ENCODE assay signal across 8 cellular contexts in genomic region chr1:24898152-24898908, GRCh38. TPM values are rescaled to one million over a fixed set of nuclear protein-coding genes. Genes with fewer than 3 reads are reported as not detected.
DNase-seq lines count a peak whose midpoint lies in the region; ATAC-seq, FAIRE-seq and TF ChIP-seq lines count a peak whose summit lies in the region.

No MANE protein-coding gene starts in this region.

- H3K79me2 ChIP-seq in H1 (ENCODE audit: control insufficient read depth in 1 of 2, insufficient read depth in 2 of 2, low read length in 2 of 2) = no peaks in the 10 kb centered on the region

- H2BK15ac ChIP-seq in H1 (ENCODE audit: low read length) = no peak overlapping the region

- H3K36me3 ChIP-seq in H1 (ENCODE audit: control insufficient read depth in 2 of 4, insufficient read depth in 4 of 4, low read length in 3 of 4) (no peaks in the 10 kb centered on the region), mucosa of descending colon (ENCODE audit: low read depth) (no peaks in the 10 kb centered on the region)

- peak; percentile 65 to 78 for TF ChIP-seq RAD21 in H1 (IDR thresholded peaks at IDR 0.05 in 1 of 2, conservative IDR thresholded peaks at IDR 0.05 in 1 of 2; ENCODE audit: low read depth in 2 of 2, low read length in 2 of 2)

- intact Hi-C loops in mucosa of descending colon (cut with DNase I, micrococcal nuclease) = no loop called here

- H3K79me1 ChIP-seq in H1 (ENCODE audit: low read depth, low read length) = no peaks in the 10 kb centered on the region

- H3K9ac ChIP-seq in H1 (replicated peaks in 1 of 4; ENCODE audit: extremely low read depth in 1 of 4, low read depth in 3 of 4, low read length in 3 of 4) = no peak overlapping the region; a peak in 1 of 7 replicates

- H3K4me3 ChIP-seq in WI38 (ENCODE audit: low read depth, low read length) (no peak overlapping the region), H1 (ENCODE audit: extremely low read depth in 1 of 4, insufficient read depth in 2 of 4, low read depth in 3 of 4, low read length in 4 of 4) (no peak overlapping the region), mucosa of descending colon (no peak overlapping the region)

- H3K4me2 ChIP-seq in H1 (ENCODE audit: insufficient read depth in 1 of 2, low read depth in 2 of 2, low read length in 2 of 2) = no peak overlapping the region

- no peak overlapping the region for H4K91ac ChIP-seq in H1 (replicated peaks; ENCODE audit: insufficient read length, low read length)

- H3K9me3 ChIP-seq in H1 (ENCODE audit: insufficient read depth in 2 of 2, low read depth in 1 of 2, low read length in 1 of 2) (no peaks in the 10 kb centered on the region), mucosa of descending colon (no peaks in the 10 kb centered on the region)

- CTCF ChIA-PET in H1 (lab: Charles Lee; ENCODE audit: partially characterized antibody) = interaction anchor here (0.6 to 4.6 kb wide), 44 partner anchors 8 to 656 kb away, joined by 3 to 69 read pairs (median 4); partner anchors contain the start of gene RUNX3

- no peak overlapping the region; the same call in 1 of the 2 replicates for H4K8ac ChIP-seq in H1 (ENCODE audit: extremely low read depth, insufficient read depth, low read length)

- no peak for TF ChIP-seq EP300 in H1 (IDR thresholded peaks at IDR 0.05; ENCODE audit: borderline replicate concordance in 1 of 2, low read depth in 2 of 2, low read length in 2 of 2)

- 54% methylated on average over 9 of the region's 9 CpGs; no CpG with 5 or more reads in 1 of the 2 experiments for WGBS in H1 (ENCODE audit: extremely low coverage in 1 of 2, insufficient coverage in 1 of 2, insufficient read length in 1 of 2, insufficient replicate concordance in 2 of 2, low coverage in 1 of 2, low lambda C conversion rate in 2 of 2, missing lambda C conversion rate in 1 of 2), 2 experiments

- no peak for FAIRE-seq in H1 (lab: Jason Lieb, UNC)

- H2BK120ac ChIP-seq in H1 (replicated peaks; ENCODE audit: low read depth, low read length) = no peak overlapping the region

- no peak overlapping the region for H3K27ac ChIP-seq in H1 (ENCODE audit: low read depth, low read length)

- H2AFZ ChIP-seq in H1 (ENCODE audit: low read length) = no peak overlapping the region

- H4K20me1 ChIP-seq in H1 (replicated peaks in 1 of 2; ENCODE audit: control insufficient read depth in 1 of 2, insufficient read depth in 2 of 2, low read length in 2 of 2) = no peaks in the 10 kb centered on the region

- no peak overlapping the region for H2BK5ac ChIP-seq in H1 (ENCODE audit: low read depth, low read length)

- no peaks in the 10 kb centered on the region for H3K23me2 ChIP-seq in H1 (ENCODE audit: low read depth, low read length)

- no peak for TF ChIP-seq POLR2A in H1 (IDR thresholded peaks at IDR 0.05; ENCODE audit: control extremely low read depth in 1 of 2, low read depth in 2 of 2, low read length in 2 of 2)

- H2AK5ac ChIP-seq in H1 (ENCODE audit: low read depth, low read length) = no peak overlapping the region

- H2BK20ac ChIP-seq in H1 (ENCODE audit: low read length) = no peak overlapping the region

- H3K4me1 ChIP-seq in H1 (replicated peaks in 1 of 4; ENCODE audit: control insufficient read depth in 3 of 4, insufficient read depth in 4 of 4, low read length in 3 of 4) (no peaks in the 10 kb centered on the region; a peak in 1 of 7 replicates), mucosa of descending colon (ENCODE audit: low read depth) (peaks cover 8% of the 10 kb centered on the region)

- no peak overlapping the region for H3K56ac ChIP-seq in H1 (replicated peaks; ENCODE audit: insufficient read length, low read depth, low read length)

- TF ChIP-seq CTCF in WI38 (IDR thresholded peaks at IDR 0.05; ENCODE audit: low read depth, low read length) = peak; percentile 94
- peak; percentile 87 to 98 (median 98) for TF ChIP-seq CTCF in H1 (IDR thresholded peaks at IDR 0.05; ENCODE audit: control extremely low read depth in 1 of 3, insufficient read depth in 1 of 3, low read depth in 1 of 3, low read length in 3 of 3)
- TF ChIP-seq CTCF in mucosa of descending colon (IDR thresholded peaks at IDR 0.05) = peak; percentile 72

- no peak overlapping the region for H3K14ac ChIP-seq in H1 (ENCODE audit: insufficient read length)

- ATAC-seq in mucosa of descending colon = peak; percentile 81
- no peak for ATAC-seq in GM19397 (IDR thresholded peaks at IDR 0.05; ENCODE audit: unreplicated experiment)

- no peak overlapping the region for H3K4ac ChIP-seq in H1 (replicated peaks; ENCODE audit: insufficient read length, low read depth, low read length)

- DNase-seq in EH (ENCODE audit: low read depth) (peak; percentile 56), KG1 (lab: John Stamatoyannopoulos, UW) (peak; percentile 9), H1 (ENCODE audit: low read depth in 1 of 2, low spot score in 2 of 2) (peak; percentile 10 to 89), mucosa of descending colon (peak; percentile 67 to 82 (median 79)), foreskin melanocyte (no peak), NCI-H524 (lab: John Stamatoyannopoulos, UW) (no peak)

- no peak overlapping the region for H2BK12ac ChIP-seq in H1 (ENCODE audit: low read depth, low read length)

- no peak overlapping the region for H3K23ac ChIP-seq in H1 (ENCODE audit: insufficient read length)

- POLR2A ChIA-PET in H1 (lab: Charles Lee; ENCODE audit: partially characterized antibody) = interaction anchor here (0.9 to 1.0 kb wide), 2 partner anchors 11 to 26 kb away, joined by 3 to 5 read pairs; no protein-coding TSS in a partner anchor

- H4K5ac ChIP-seq in H1 (ENCODE audit: insufficient read length, low read depth, low read length) = no peak overlapping the region

- H3K18ac ChIP-seq in H1 (ENCODE audit: extremely low read depth, low read length) = no peak overlapping the region

- H3K27me3 ChIP-seq in H1 (replicated peaks in 1 of 4; ENCODE audit: control insufficient read depth in 3 of 4, extremely low read depth in 1 of 4, insufficient read depth in 3 of 4, low read length in 3 of 4) = no peaks in the 10 kb centered on the region

TF ChIP-seq in H1, 55 proteins besides CTCF, POLR2A, EP300 and RAD21:
- TF ChIP-seq, protein P1, sequence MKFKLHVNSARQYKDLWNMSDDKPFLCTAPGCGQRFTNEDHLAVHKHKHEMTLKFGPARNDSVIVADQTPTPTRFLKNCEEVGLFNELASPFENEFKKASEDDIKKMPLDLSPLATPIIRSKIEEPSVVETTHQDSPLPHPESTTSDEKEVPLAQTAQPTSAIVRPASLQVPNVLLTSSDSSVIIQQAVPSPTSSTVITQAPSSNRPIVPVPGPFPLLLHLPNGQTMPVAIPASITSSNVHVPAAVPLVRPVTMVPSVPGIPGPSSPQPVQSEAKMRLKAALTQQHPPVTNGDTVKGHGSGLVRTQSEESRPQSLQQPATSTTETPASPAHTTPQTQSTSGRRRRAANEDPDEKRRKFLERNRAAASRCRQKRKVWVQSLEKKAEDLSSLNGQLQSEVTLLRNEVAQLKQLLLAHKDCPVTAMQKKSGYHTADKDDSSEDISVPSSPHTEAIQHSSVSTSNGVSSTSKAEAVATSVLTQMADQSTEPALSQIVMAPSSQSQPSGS (IDR thresholded peaks at IDR 0.05; ENCODE audit: low read length) = no peak
- TF ChIP-seq CHD2 (IDR thresholded peaks at IDR 0.05; ENCODE audit: low read length) (no peak), KDM5A (IDR thresholded peaks at IDR 0.05; ENCODE audit: low read length) (no peak), CTBP2 (IDR thresholded peaks at IDR 0.05; ENCODE audit: borderline replicate concordance, insufficient read depth, insufficient read length, low read length) (peak; percentile 34)
- TF ChIP-seq, protein P2, sequence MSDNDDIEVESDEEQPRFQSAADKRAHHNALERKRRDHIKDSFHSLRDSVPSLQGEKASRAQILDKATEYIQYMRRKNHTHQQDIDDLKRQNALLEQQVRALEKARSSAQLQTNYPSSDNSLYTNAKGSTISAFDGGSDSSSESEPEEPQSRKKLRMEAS (IDR thresholded peaks at IDR 0.05) = peak; percentile 35; the same call in 1 of the 2 replicates

RNA-seq across cellular contexts. Expression of gene RUNX3, which starts 31.7 kb away (rescaled TPM):
- 0.48 and 0.82 TPM in 2 replicates for total RNA-seq in H1 (2021; fragmentation: NEBNext Ultra II Directional; extraction: Animal tissue kit (Norgen Biotek cat#: 25700))
- polyA plus RNA-seq in H1 (2011; rRNA removed) = 0.49 and 0.62 TPM in 2 replicates
- polyA plus RNA-seq in H1 (2011; cell fraction: cytosol; rRNA removed) = 0.44 TPM
- polyA plus RNA-seq in H1 (2011; cell fraction: nucleus; rRNA removed) = 0.70 TPM
- 0.33 to 1.3 TPM (median 0.64 TPM) in 4 replicates for polyA plus RNA-seq in H1 (2012, experiment 1 of 2)
- 0.55 TPM for polyA plus RNA-seq in H1 (2012, experiment 2 of 2)
- 0.61 TPM for polyA plus RNA-seq in H1 (2013, experiment 1 of 2)
- polyA plus RNA-seq in H1 (2013, experiment 2 of 2) = 0.52 TPM
- 0.13 TPM in 1 of 2 replicates, not detected in the other for polyA minus RNA-seq in H1 (2011; rRNA and poly(A)+ RNA removed)
- polyA minus RNA-seq in H1 (2011; cell fraction: cytosol; rRNA and poly(A)+ RNA removed) = 1.5 TPM
- 0.30 TPM for polyA minus RNA-seq in H1 (2011; cell fraction: nucleus; rRNA and poly(A)+ RNA removed)
- total RNA-seq in mucosa of descending colon = 1 to 10 TPM; 3.2 to 6.1 (median 5.0) TPM

Comparison
In these comparisons a context has a peak if more than half of its experiments do, and no peak if none do; other contexts are left out.
1. DNase-seq: peak in EH (single experiment), KG1 (single experiment), H1 (2 of 2) and mucosa of descending colon (3 of 3); none in foreskin melanocyte (single experiment) and NCI-H524 (0 of 2).
2. Peak in every context shown above with its lines, with median percentiles within 50 percentile points of each other: CTCF ChIP-seq.